Comparison of ENCODE assay signal across 20 cellular contexts in the genomic region with DNA sequence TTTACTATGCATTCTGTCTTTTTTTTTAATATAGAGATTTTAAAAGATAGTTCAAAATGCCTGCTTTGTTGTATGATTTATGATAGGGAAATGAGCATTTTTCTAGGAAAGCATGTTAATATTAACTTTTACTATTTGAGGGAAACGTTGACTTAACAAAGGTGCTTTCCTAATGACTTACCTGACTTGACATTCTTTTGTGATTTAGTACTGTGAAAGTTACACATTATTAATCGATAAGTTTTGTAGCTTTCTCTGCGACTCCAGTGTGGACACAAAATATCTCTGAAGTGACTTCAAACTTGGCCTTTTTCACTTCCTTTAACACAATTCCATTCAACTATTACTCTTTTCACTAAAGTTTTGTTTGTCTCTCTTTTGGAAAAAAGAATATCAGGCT.
DNase-seq lines count a peak whose midpoint lies in the region; ATAC-seq and TF ChIP-seq lines count a peak whose summit lies in the region.
"Had no signal": no experiment of that assay in that cellular context is flagged by ENCODE, and none has a peak within 500 bp of the region (broad histone marks: within the 10 kb centered on the region; RNA-seq: fewer than 3 reads in every experiment).

No MANE protein-coding gene starts in this region.

- no peak overlapping the region for H3K4me3 ChIP-seq in body of pancreas
- H3K4me3 ChIP-seq: BLaER1, GM12878, HAP-1 had no signal

- peaks cover 27% of the 10 kb centered on the region for H3K4me1 ChIP-seq in body of pancreas
- H3K4me1 ChIP-seq: HAP-1 had no signal

- TF ChIP-seq CTCF in body of pancreas (IDR thresholded peaks at IDR 0.05) = no peak
- no peak for TF ChIP-seq CTCF in progenitor cell of endocrine pancreas (IDR thresholded peaks at IDR 0.05; ENCODE audit: unreplicated experiment)

- H3K27ac ChIP-seq in body of pancreas = peak overlapping the region in 3 of 4 donors; percentile 32 to 66 (median 57)
- H3K27ac ChIP-seq: BLaER1, C4-2B had no signal

- no peaks in the 10 kb centered on the region for H3K9me3 ChIP-seq in body of pancreas
- H3K9me3 ChIP-seq: BLaER1, Caco-2, HAP-1 had no signal

- no peaks in the 10 kb centered on the region for H3K27me3 Mint-ChIP-seq in progenitor cell of endocrine pancreas
- H3K27me3 Mint-ChIP-seq: B cell; CD4-positive, CD25-positive, alpha-beta regulatory T cell had no signal

- H3K36me3 ChIP-seq in body of pancreas (replicated peaks in 1 of 2; ENCODE audit: insufficient read depth in 1 of 2, low read depth in 2 of 2) = no peaks in the 10 kb centered on the region
- H3K36me3 ChIP-seq: BLaER1, HAP-1 had no signal

- DNase-seq in body of pancreas (no peak), kidney tubule cell (ENCODE audit: low spot score) (peak; percentile 25), progenitor cell of endocrine pancreas (ENCODE audit: low spot score, unreplicated experiment) (no peak), Right ventricle myocardium superior (no peak), NCI-H1930 (lab: John Stamatoyannopoulos, UW) (no peak), retina (no peak)
- DNase-seq: Caco-2; CD4-positive, CD25-positive, alpha-beta regulatory T cell; CD8-positive, alpha-beta T cell; DMS 273 treated with DMSO at 0.1 percent for 48 hours; DMS79; EL; GDM1; GOT3; HFFc6 had no signal

- H3K4me1 Mint-ChIP-seq in progenitor cell of endocrine pancreas (ENCODE audit: low read depth) = peaks cover 41% of the 10 kb centered on the region
- H3K4me1 Mint-ChIP-seq: B cell; CD4-positive, CD25-positive, alpha-beta regulatory T cell had no signal

- no peak overlapping the region for H3K4me3 Mint-ChIP-seq in progenitor cell of endocrine pancreas (ENCODE audit: low read depth)
- H3K4me3 Mint-ChIP-seq: B cell; CD4-positive, CD25-positive, alpha-beta regulatory T cell; CD8-positive, alpha-beta T cell; HFFc6 had no signal

- ATAC-seq in body of pancreas (peak; percentile 90), Right ventricle myocardium superior (ENCODE audit: poor library complexity) (no peak)
- ATAC-seq: CD8-positive, alpha-beta T cell; GM12878 had no signal

- TF ChIP-seq POLR2A in body of pancreas (IDR thresholded peaks at IDR 0.05) = no peak

- 13 to 15% methylated on average over 3 of the region's 3 CpGs for WGBS in body of pancreas, 2 donors

- H3K36me3 Mint-ChIP-seq in progenitor cell of endocrine pancreas (ENCODE audit: insufficient read depth) = peaks cover 11% of the 10 kb centered on the region
- H3K36me3 Mint-ChIP-seq: CD4-positive, CD25-positive, alpha-beta regulatory T cell; CD8-positive, alpha-beta T cell had no signal

- intact Hi-C loops in body of pancreas (cut with DNase I) = no loop called here
- intact Hi-C loops in Right ventricle myocardium superior (cut with DNase I) = no loop called here

- no peaks in the 10 kb centered on the region for H3K27me3 ChIP-seq in body of pancreas
- H3K27me3 ChIP-seq: BLaER1 had no signal

- H3K27ac Mint-ChIP-seq in progenitor cell of endocrine pancreas = peak overlapping the region; percentile 91
- H3K27ac Mint-ChIP-seq: B cell; CD4-positive, CD25-positive, alpha-beta regulatory T cell; CD8-positive, alpha-beta T cell; HFFc6 had no signal

- H3K9me3 Mint-ChIP-seq in progenitor cell of endocrine pancreas (ENCODE audit: low read depth) = peaks cover 6% of the 10 kb centered on the region
- H3K9me3 Mint-ChIP-seq: CD8-positive, alpha-beta T cell; HFFc6 had no signal
